In the genomic region with DNA sequence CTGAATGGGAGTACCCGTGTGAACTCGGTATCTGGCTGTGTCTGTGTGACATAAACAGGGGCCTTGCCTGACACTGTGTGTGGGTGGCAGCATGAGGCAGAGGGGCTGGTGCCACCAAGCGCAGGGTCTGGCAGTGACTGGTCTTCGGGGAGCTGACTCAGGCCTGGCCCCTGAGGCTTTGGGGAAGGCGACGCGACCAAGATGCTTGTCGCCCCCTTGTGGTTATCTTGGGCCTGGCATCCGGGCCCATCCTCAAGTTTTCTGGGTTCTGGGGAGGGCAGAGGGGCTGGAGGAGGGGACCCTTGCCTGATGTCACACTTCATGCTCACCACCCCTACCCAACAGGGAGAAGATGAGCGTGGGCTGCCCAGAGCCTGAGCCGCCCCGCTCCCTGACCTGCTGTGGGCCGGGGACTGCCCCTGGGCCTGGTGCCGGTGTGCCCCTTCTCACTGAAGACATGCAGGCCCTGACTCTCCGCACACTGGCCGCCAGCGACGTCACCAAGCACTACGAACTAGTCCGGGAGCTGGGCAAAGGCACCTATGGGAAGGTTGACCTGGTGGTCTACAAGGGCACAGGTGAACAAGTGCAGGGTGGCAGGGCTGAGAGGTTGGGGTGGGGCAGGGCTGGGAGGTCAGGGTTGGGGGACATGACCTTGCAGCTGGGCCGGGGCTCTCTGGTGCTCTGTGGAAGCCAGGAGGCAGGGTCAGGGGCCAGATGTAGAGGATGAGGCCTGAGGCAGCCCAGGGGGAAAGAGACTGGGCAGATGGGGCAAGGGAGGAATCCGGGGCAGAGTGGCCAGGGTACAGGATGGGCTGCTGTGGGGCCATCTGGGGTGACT, we compare ENCODE assay signal across 8 cellular contexts. TPM values are rescaled to one million over a fixed set of nuclear protein-coding genes. Genes with fewer than 3 reads are reported as not detected.
DNase-seq lines count a peak whose midpoint lies in the region; ATAC-seq and TF ChIP-seq lines count a peak whose summit lies in the region.

No MANE protein-coding gene starts in this region.

- no peak overlapping the region for H3K4me2 ChIP-seq in Loucy (ENCODE audit: low read depth, low read length, poor library complexity, severe bottlenecking)

- H3K9me2 ChIP-seq in Loucy (replicated peaks; ENCODE audit: low read depth, low read length) = no peaks in the 10 kb centered on the region

- no peaks in the 10 kb centered on the region for H3K4me1 ChIP-seq in Loucy (ENCODE audit: insufficient read depth, low read length, poor library complexity, severe bottlenecking)

- no peak overlapping the region for H2AFZ ChIP-seq in Loucy (ENCODE audit: low read length)

- no peaks in the 10 kb centered on the region for H3K79me2 ChIP-seq in Loucy (ENCODE audit: insufficient read depth, low read length)

- ATAC-seq in GM18867 (IDR thresholded peaks at IDR 0.05; ENCODE audit: unreplicated experiment) = no peak

- no peaks in the 10 kb centered on the region for H3K36me3 ChIP-seq in Loucy (ENCODE audit: insufficient read depth, low read length)

- peak; percentile 56 for DNase-seq in G401 (ENCODE audit: low spot score)
- peak; percentile 82 for DNase-seq in activated CD4-positive, alpha-beta T cell treated with anti-CD3 and anti-CD28 coated beads for 48 hours
- DNase-seq in cerebellum (ENCODE audit: low spot score) = peak; percentile 64
- peak; percentile 61 for DNase-seq in medulla oblongata (ENCODE audit: extremely low spot score)
- DNase-seq in stimulated activated CD8-positive, alpha-beta memory T cell treated with anti-CD3 and anti-CD28 coated beads, Interleukin-15, amount 100 ng/mL, for 48 hours (ENCODE audit: low read depth in 2 of 2) = peak; percentile 55 to 72
- DNase-seq in DMS153 treated with DMSO at 0.1 percent for 48 hours (lab: John Stamatoyannopoulos, UW; ENCODE audit: unreplicated experiment) = no peak

- no peaks in the 10 kb centered on the region for H3F3A ChIP-seq in Loucy (ENCODE audit: low read depth)

- no peaks in the 10 kb centered on the region for H3K27me3 ChIP-seq in Loucy (ENCODE audit: insufficient read depth, low read length, poor library complexity, severe bottlenecking)

- H3K9me3 ChIP-seq in Loucy (ENCODE audit: insufficient read depth, low read depth, low read length) = no peaks in the 10 kb centered on the region

- no peak overlapping the region for H3K4me3 ChIP-seq in Loucy (ENCODE audit: low read length, poor library complexity, severe bottlenecking)

- H3K9ac ChIP-seq in Loucy (ENCODE audit: low read depth, low read length, poor library complexity, severe bottlenecking) = no peak overlapping the region

- in situ Hi-C loops in G401 (cut with HindIII; ENCODE audit: low sequenced_read_pairs) = no loop called here

- TF ChIP-seq CTCF in Loucy (conservative IDR thresholded peaks at IDR 0.05; ENCODE audit: low read length) = peak; percentile 84

- no peaks in the 10 kb centered on the region for H4K20me1 ChIP-seq in Loucy (ENCODE audit: insufficient read depth, low read length, poor library complexity, severe bottlenecking)

RNA-seq across cellular contexts. Expression of gene SBK1, which starts 24.9 kb away (rescaled TPM):
- total RNA-seq in G401 (2014; rRNA removed; shearing (Covaris generic)) = 3.4 and 4.7 TPM in 2 replicates
- total RNA-seq in cerebellum = 28.1 TPM

RNA-seq across cellular contexts. Expression of gene NPIPB6, which starts 46.0 kb away (rescaled TPM):
- 1.4 TPM in 1 of 2 replicates, not detected in the other for total RNA-seq in G401 (2014; rRNA removed; shearing (Covaris generic))
- total RNA-seq in cerebellum = 3.0 TPM
